ENCODE assay signal across 7 cellular contexts in genomic region chr5:101662263-101662662, GRCh38.
"Had no signal": no experiment of that assay in that cellular context is flagged by ENCODE, and none has a peak within 500 bp of the region (broad histone marks: within the 10 kb centered on the region; RNA-seq: fewer than 3 reads in every experiment).

No MANE protein-coding gene starts in this region.

- DNase-seq: GM23248, GOT3, H7, HFFc6, IMR-90 had no signal

- ATAC-seq: HCT116, K562 had no signal
